ENCODE assay signal across 20 cellular contexts in the genomic region with DNA sequence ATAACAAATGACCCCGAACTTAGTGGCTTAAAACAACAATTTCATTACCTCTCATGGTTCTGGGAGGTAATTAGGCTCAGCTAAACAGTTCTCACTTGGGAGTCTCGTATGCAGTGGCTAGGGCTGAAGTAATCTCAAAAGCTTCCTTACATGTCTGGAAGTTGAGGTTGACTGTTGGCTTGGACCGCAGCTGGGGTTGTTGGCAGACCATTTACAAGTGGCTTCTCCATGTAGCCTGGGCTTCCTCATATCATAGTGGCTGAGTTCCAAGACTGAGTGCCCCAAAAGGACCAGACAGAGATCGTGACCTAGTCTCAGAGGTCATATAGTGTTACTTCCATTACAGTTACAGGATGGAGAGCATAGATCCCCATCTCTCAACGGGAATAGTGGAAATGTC. TPM values are rescaled to one million over a fixed set of nuclear protein-coding genes. Genes with fewer than 3 reads are reported as not detected.
DNase-seq lines count a peak whose midpoint lies in the region; ATAC-seq and TF ChIP-seq lines count a peak whose summit lies in the region.
"Had no signal": no experiment of that assay in that cellular context is flagged by ENCODE, and none has a peak within 500 bp of the region (broad histone marks: within the 10 kb centered on the region; RNA-seq: fewer than 3 reads in every experiment).

No MANE protein-coding gene starts in this region.

- H3K9me3 ChIP-seq in Karpas-422 (ENCODE audit: low read length) (no peaks in the 10 kb centered on the region), esophagus muscularis mucosa (no peaks in the 10 kb centered on the region), Peyer's patch (no peaks in the 10 kb centered on the region)
- H3K9me3 ChIP-seq: A549, HAP-1 had no signal

- ATAC-seq in stimulated activated effector memory CD8-positive, alpha-beta T cell treated with anti-CD3 and anti-CD28 coated beads, Interleukin-12 subunit alpha, Interleukin-12 subunit beta, amount 100 ng/mL, for 72 hours, result no peak
- ATAC-seq: A549, GM23338, T-cell had no signal

- no peak for TF ChIP-seq CTCF in esophagus muscularis mucosa (IDR thresholded peaks at IDR 0.05)
- no peak for TF ChIP-seq CTCF in GM13976 (IDR thresholded peaks at IDR 0.05; ENCODE audit: borderline replicate concordance, control extremely low read depth, extremely low read depth, insufficient read depth, missing control alignments)
- no peak for TF ChIP-seq CTCF in Peyer's patch (IDR thresholded peaks at IDR 0.05)

- H3K27me3 ChIP-seq in Karpas-422 (ENCODE audit: low read length), result no peaks in the 10 kb centered on the region
- H3K27me3 ChIP-seq in esophagus muscularis mucosa, result no peaks in the 10 kb centered on the region
- H3K27me3 ChIP-seq in Peyer's patch, result no peaks in the 10 kb centered on the region

- in situ Hi-C loops in GM13976 (cut with MboI; ENCODE audit: low sequenced_read_pairs, unreplicated experiment), result no loop called here

- H3K36me3 ChIP-seq in Karpas-422 (ENCODE audit: insufficient read depth, low read length) (no peaks in the 10 kb centered on the region), esophagus muscularis mucosa (no peaks in the 10 kb centered on the region), Peyer's patch (no peaks in the 10 kb centered on the region)
- H3K36me3 ChIP-seq: HAP-1 had no signal

- no peak overlapping the region for H3K27ac ChIP-seq in Karpas-422 (ENCODE audit: low read length)
- no peak overlapping the region for H3K27ac ChIP-seq in esophagus muscularis mucosa (replicated peaks in 1 of 4)
- no peak overlapping the region for H3K27ac ChIP-seq in Peyer's patch
- H3K27ac ChIP-seq: A549, SK-N-MC had no signal

- no peak overlapping the region for H3K9ac ChIP-seq in Karpas-422 (ENCODE audit: low read length)

- H3K4me3 ChIP-seq in Karpas-422 (ENCODE audit: low read length), result no peak overlapping the region
- H3K4me3 ChIP-seq in esophagus muscularis mucosa, result no peak overlapping the region
- H3K4me3 ChIP-seq in Peyer's patch, result no peak overlapping the region
- H3K4me3 ChIP-seq: A549, GM23338, HAP-1, SK-N-MC had no signal

- TF ChIP-seq EP300 in esophagus muscularis mucosa (IDR thresholded peaks at IDR 0.05), result no peak

- H3K9me2 ChIP-seq in Karpas-422 (replicated peaks; ENCODE audit: insufficient read depth, low read length), result peaks cover 3% of the 10 kb centered on the region; the same call in 1 of the 2 replicates

- H3K4me1 ChIP-seq in Karpas-422 (ENCODE audit: low read length) (peaks cover 14% of the 10 kb centered on the region), esophagus muscularis mucosa (peaks cover 10 to 16% (median 15%) of the 10 kb centered on the region in 4 donors), Peyer's patch (peaks cover 0 to 10% (median 2%) of the 10 kb centered on the region in 4 donors)

- peaks cover 17% of the 10 kb centered on the region for H3K79me2 ChIP-seq in Karpas-422 (ENCODE audit: low read length)

- WGBS in esophagus muscularis mucosa, result 69% methylated on average over 5 of the region's 5 CpGs

- H4K20me1 ChIP-seq in Karpas-422 (ENCODE audit: insufficient read depth, low read depth, low read length), result no peaks in the 10 kb centered on the region; the same call in 1 of the 2 replicates

- no peak overlapping the region for H3K4me3 Mint-ChIP-seq in stimulated activated effector memory CD8-positive, alpha-beta T cell treated with anti-CD3 and anti-CD28 coated beads, Interleukin-12 subunit alpha, Interleukin-12 subunit beta, amount 100 ng/mL, for 72 hours
- H3K4me3 Mint-ChIP-seq: B cell, GM23338, T-cell had no signal

- H3K9me3 Mint-ChIP-seq in stimulated activated effector memory CD8-positive, alpha-beta T cell treated with anti-CD3 and anti-CD28 coated beads, Interleukin-12 subunit alpha, Interleukin-12 subunit beta, amount 100 ng/mL, for 72 hours, result no peaks in the 10 kb centered on the region
- H3K9me3 Mint-ChIP-seq: CD14-positive monocyte, GM23338, T-cell had no signal

- H3K27ac Mint-ChIP-seq in stimulated activated effector memory CD8-positive, alpha-beta T cell treated with anti-CD3 and anti-CD28 coated beads, Interleukin-12 subunit alpha, Interleukin-12 subunit beta, amount 100 ng/mL, for 72 hours, result no peak overlapping the region
- H3K27ac Mint-ChIP-seq: B cell, CD14-positive monocyte, GM23338, T-cell had no signal

- no peak for TF ChIP-seq POLR2A in esophagus muscularis mucosa (IDR thresholded peaks at IDR 0.05; ENCODE audit: low read depth)
- TF ChIP-seq POLR2A in Peyer's patch (IDR thresholded peaks at IDR 0.05), result no peak

- H3K4me2 ChIP-seq in Karpas-422 (ENCODE audit: low read depth, low read length, poor library complexity, severe bottlenecking), result no peak overlapping the region
- H3K4me2 ChIP-seq: A549, GM23338 had no signal

- intact Hi-C loops in esophagus muscularis mucosa (cut with DNase I), result no loop called here

- DNase-seq in DMS79 treated with DMSO at 0.1 percent for 48 hours (lab: John Stamatoyannopoulos, UW) (peak; percentile 17), Karpas-422 (peak; percentile 40), SKM-1 (lab: John Stamatoyannopoulos, UW; ENCODE audit: unreplicated experiment) (peak; percentile 77), esophagus muscularis mucosa (ENCODE audit: extremely low spot score) (peak; percentile 72), GM13976 (ENCODE audit: low spot score) (no peak), Peyer's patch (no peak)
- no peak for DNase-seq in stimulated activated effector memory CD8-positive, alpha-beta T cell treated with anti-CD3 and anti-CD28 coated beads, Interleukin-12 subunit alpha, Interleukin-12 subunit beta, amount 100 ng/mL, for 72 hours (ENCODE audit: low spot score in 2 of 2)
- DNase-seq: DND-41, NCI-H1417 treated with DMSO at 0.1 percent for 48 hours, NCI-H187, NCI-H446, NCI-H526, SHP77 treated with DMSO at 0.1 percent for 48 hours, T-cell had no signal

- no peak overlapping the region for H2AFZ ChIP-seq in Karpas-422 (ENCODE audit: low read length)
- H2AFZ ChIP-seq: GM23338 had no signal

- peaks cover 16% of the 10 kb centered on the region for H3K36me3 Mint-ChIP-seq in stimulated activated effector memory CD8-positive, alpha-beta T cell treated with anti-CD3 and anti-CD28 coated beads, Interleukin-12 subunit alpha, Interleukin-12 subunit beta, amount 100 ng/mL, for 72 hours
- H3K36me3 Mint-ChIP-seq: T-cell had no signal

- H3K4me1 Mint-ChIP-seq in stimulated activated effector memory CD8-positive, alpha-beta T cell treated with anti-CD3 and anti-CD28 coated beads, Interleukin-12 subunit alpha, Interleukin-12 subunit beta, amount 100 ng/mL, for 72 hours, result peaks cover 8% of the 10 kb centered on the region

RNA-seq across cellular contexts. Expression of a gene that starts 2.4 kb away (rescaled TPM):
- total RNA-seq in Karpas-422 (2014; rRNA removed; shearing (Covaris generic); ENCODE audit: low replicate concordance), result 54.1 and 78.7 TPM in 2 replicates
- total RNA-seq in esophagus muscularis mucosa (10 to 100 TPM; 35.0 to 63.3 (median 49.1) TPM), Peyer's patch (10 to 100 TPM; 49.5 to 91.3 (median 52.6) TPM)

RNA-seq across cellular contexts. Expression of a gene that starts 49.5 kb away (rescaled TPM):
- total RNA-seq in Karpas-422 (2014; rRNA removed; shearing (Covaris generic); ENCODE audit: low replicate concordance), result 0.22 TPM in 1 of 2 replicates, not detected in the other
- total RNA-seq in esophagus muscularis mucosa (1 to 10 TPM in 2 of 4 donors, under 1 TPM in 2; 0.42 to 3.1 (median 0.94) TPM), Peyer's patch (100 to 1,000 TPM in 3 of 4 donors, 10 to 100 TPM in 1; 34.7 to 180 (median 160) TPM)

Comparison
In these comparisons a context has a peak if more than half of its experiments do, and no peak if none do; other contexts are left out.
1. DNase-seq: peak in DMS79 treated with DMSO at 0.1 percent for 48 hours (single experiment), Karpas-422 (single experiment), SKM-1 (single experiment) and esophagus muscularis mucosa (single experiment); none in stimulated activated effector memory CD8-positive, alpha-beta T cell treated with anti-CD3 and anti-CD28 coated beads, Interleukin-12 subunit alpha, Interleukin-12 subunit beta, amount 100 ng/mL, for 72 hours (0 of 2), GM13976 (single experiment) and Peyer's patch (0 of 3).
2. RNA of a gene that starts 49.5 kb away (total RNA-seq): 34.7 to 180 TPM in Peyer's patch; 0.42 to 3.1 TPM in esophagus muscularis mucosa and 0.22 TPM in Karpas-422; every median in the first group is over 4 times any median in the second.